ENCODE assay signal across 10 cellular contexts in genomic region chr10:59176241-59177030, GRCh38. TPM values are rescaled to one million over a fixed set of nuclear protein-coding genes. Genes with fewer than 3 reads are reported as not detected.
A peak's percentile ranks its signal among the peaks of the same experiment; 100 is the strongest.
DNase-seq lines count a peak whose midpoint lies in the region; ATAC-seq and TF ChIP-seq lines count a peak whose summit lies in the region.
"Had no signal": no experiment of that assay in that cellular context is flagged by ENCODE, and none has a peak within 500 bp of the region (broad histone marks: within the 10 kb centered on the region; RNA-seq: fewer than 3 reads in every experiment).

Gene PHYHIPL, plus strand, starts transcription at chr10:59176643. Its CDS starts 211 bp downstream, at chr10:59176854.

- no peak within 1 kb of the TSS for H3K27ac Mint-ChIP-seq in activated naive CD4-positive, alpha-beta T cell treated with anti-CD3 and anti-CD28 coated beads, Interleukin-2, amount 10 ng/mL, durations not matched to agents 7 days and 5 days

- DNase-seq in NCI-H524 (lab: John Stamatoyannopoulos, UW) (peak; percentile 40 to 70), NCI-H524 treated with DMSO at 0.1 percent for 48 hours (lab: John Stamatoyannopoulos, UW) (no peak), SJCRH30 (no peak), right cardiac atrium (peak in 2 of 3 donors; percentile 33 to 47), psoas muscle (peak; percentile 6 to 40), thyroid gland (no peak)
- DNase-seq in activated naive CD4-positive, alpha-beta T cell treated with anti-CD3 and anti-CD28 coated beads, Interleukin-2, amount 10 ng/mL, durations not matched to agents 7 days and 5 days: no peak

- intact Hi-C loops in right cardiac atrium (cut with DNase I) (loop anchor here in 3 of 4 donors (10.0 kb wide), 2 partner anchors 222 to 392 kb away; no protein-coding TSS in a partner anchor), psoas muscle (cut with DNase I) (loop anchor here in 1 of 2 donors (10.0 kb wide), 1 partner anchor 392 kb away; no protein-coding TSS in a partner anchor), thyroid gland (cut with DNase I) (loop anchor here (10.0 kb wide), 1 partner anchor 222 kb away; no protein-coding TSS in a partner anchor)

- CTCF ChIA-PET in activated naive CD4-positive, alpha-beta T cell treated with anti-CD3 and anti-CD28 coated beads, Interleukin-2, amount 10 ng/mL, durations not matched to agents 7 days and 5 days (lab: Charles Lee): no interaction called here

- no peak for TF ChIP-seq CTCF in psoas muscle (IDR thresholded peaks at IDR 0.05)
- TF ChIP-seq CTCF in thyroid gland (IDR thresholded peaks at IDR 0.05): no peak

- H3K36me3 ChIP-seq in SJCRH30: no peaks in the 10 kb centered on the region
- no peaks in the 10 kb centered on the region for H3K36me3 ChIP-seq in psoas muscle (ENCODE audit: insufficient read depth in 1 of 2, low read depth in 1 of 2)
- no peaks in the 10 kb centered on the region for H3K36me3 ChIP-seq in thyroid gland

- H3K4me3 ChIP-seq in SJCRH30 (peak within 1 kb of the TSS; percentile 29), right cardiac atrium (ENCODE audit: low read length) (peak within 1 kb of the TSS; percentile 34), psoas muscle (peak within 1 kb of the TSS; percentile 58), thyroid gland (replicated peaks in 1 of 3) (peak within 1 kb of the TSS in 1 of 3 donors; percentile 9)

- ATAC-seq in right cardiac atrium: peak; percentile 51 to 57
- ATAC-seq in psoas muscle: peak; percentile 46 to 65 (median 59)
- no peak for ATAC-seq in HG03442 (IDR thresholded peaks at IDR 0.05; ENCODE audit: unreplicated experiment)

- no peak within 1 kb of the TSS for H3K27ac ChIP-seq in SJCRH30
- no peak within 1 kb of the TSS for H3K27ac ChIP-seq in right cardiac atrium (ENCODE audit: low read length)
- H3K27ac ChIP-seq in psoas muscle: no peak within 1 kb of the TSS
- no peak within 1 kb of the TSS for H3K27ac ChIP-seq in thyroid gland

- H3K4me1 ChIP-seq in SJCRH30 (no peaks in the 10 kb centered on the region), right cardiac atrium (ENCODE audit: control insufficient read depth, insufficient read depth, low read length) (peaks cover 3% of the 10 kb centered on the region), psoas muscle (no peaks in the 10 kb centered on the region), thyroid gland (peaks cover 0 to 15% of the 10 kb centered on the region in 2 donors)

- no peak within 1 kb of the TSS for H3K4me3 Mint-ChIP-seq in activated naive CD4-positive, alpha-beta T cell treated with anti-CD3 and anti-CD28 coated beads, Interleukin-2, amount 10 ng/mL, durations not matched to agents 7 days and 5 days

- peaks cover 20% of the 10 kb centered on the region for H3K27me3 Mint-ChIP-seq in activated naive CD4-positive, alpha-beta T cell treated with anti-CD3 and anti-CD28 coated beads, Interleukin-2, amount 10 ng/mL, durations not matched to agents 7 days and 5 days

- no peaks in the 10 kb centered on the region for H3K9me3 Mint-ChIP-seq in activated naive CD4-positive, alpha-beta T cell treated with anti-CD3 and anti-CD28 coated beads, Interleukin-2, amount 10 ng/mL, durations not matched to agents 7 days and 5 days

- no peaks in the 10 kb centered on the region for H3K36me3 Mint-ChIP-seq in activated naive CD4-positive, alpha-beta T cell treated with anti-CD3 and anti-CD28 coated beads, Interleukin-2, amount 10 ng/mL, durations not matched to agents 7 days and 5 days

- WGBS in right cardiac atrium: 2% methylated on average over 86 of the region's 90 CpGs
- WGBS in psoas muscle, 3 donors: 1% methylated on average over 41 to 89 of the region's 90 CpGs
- 2 to 3% methylated on average over 27 to 45 of the region's 90 CpGs for WGBS in thyroid gland, 2 donors

- H3K27me3 ChIP-seq in SJCRH30: no peaks in the 10 kb centered on the region
- H3K27me3 ChIP-seq in right cardiac atrium (ENCODE audit: control insufficient read depth, insufficient read depth): peaks cover 2% of the 10 kb centered on the region
- peaks cover 0 to 28% (median 2%) of the 10 kb centered on the region in 3 donors for H3K27me3 ChIP-seq in psoas muscle (ENCODE audit: insufficient read depth in 3 of 3, low read length in 2 of 3)
- H3K27me3 ChIP-seq in thyroid gland: peaks cover 3% of the 10 kb centered on the region

- H3K9me3 ChIP-seq in SJCRH30 (replicated peaks) (no peaks in the 10 kb centered on the region), right cardiac atrium (ENCODE audit: control insufficient read depth, low read length) (no peaks in the 10 kb centered on the region), psoas muscle (no peaks in the 10 kb centered on the region), thyroid gland (no peaks in the 10 kb centered on the region)

- TF ChIP-seq POLR2A in thyroid gland (IDR thresholded peaks at IDR 0.05): no peak

- peaks cover 5% of the 10 kb centered on the region for H3K4me1 Mint-ChIP-seq in activated naive CD4-positive, alpha-beta T cell treated with anti-CD3 and anti-CD28 coated beads, Interleukin-2, amount 10 ng/mL, durations not matched to agents 7 days and 5 days

RNA-seq across cellular contexts. Expression of gene PHYHIPL, which starts in this region (rescaled TPM):
- total RNA-seq in SJCRH30 (2014; rRNA removed; shearing (Covaris generic)): 0.04 TPM in 1 of 2 replicates, not detected in the other
- total RNA-seq in right cardiac atrium: under 1 TPM in 3 of 4 donors, not detected in 1; 0.11 to 0.29 (median 0.25) TPM
- 0.34 TPM for polyA plus RNA-seq in right cardiac atrium
- under 1 TPM in 2 of 4 donors, not detected in 2; 0.08 to 0.32 TPM for total RNA-seq in psoas muscle
- polyA plus RNA-seq in psoas muscle: under 1 TPM; 0.04 to 0.18 (median 0.10) TPM
- total RNA-seq in thyroid gland: under 1 TPM in 3 of 4 donors, not detected in 1; 0.11 to 0.29 (median 0.13) TPM
- total RNA-seq: NCI-H460 had no signal
- polyA plus RNA-seq: AG04450 had no signal

Comparison
In these comparisons a context has a peak if more than half of its experiments do, and no peak if none do; other contexts are left out.
1. DNase-seq: peak in NCI-H524 (2 of 2); none in NCI-H524 treated with DMSO at 0.1 percent for 48 hours (single experiment), SJCRH30 (0 of 2), thyroid gland (0 of 2) and activated naive CD4-positive, alpha-beta T cell treated with anti-CD3 and anti-CD28 coated beads, Interleukin-2, amount 10 ng/mL, durations not matched to agents 7 days and 5 days (single experiment).
2. Peak in DNase-seq, ATAC-seq and H3K4me3 ChIP-seq in right cardiac atrium; RNA of the gene not detected or under 1 TPM.
3. Peak in DNase-seq, ATAC-seq and H3K4me3 ChIP-seq in psoas muscle; RNA of the gene not detected or under 1 TPM.